ENCODE assay signal across 9 cellular contexts in genomic region chr20:63895202-63895885, GRCh38. TPM values are rescaled to one million over a fixed set of nuclear protein-coding genes. Genes with fewer than 3 reads are reported as not detected.
A peak's percentile ranks its signal among the peaks of the same experiment; 100 is the strongest.
DNase-seq lines count a peak whose midpoint lies in the region; ATAC-seq and TF ChIP-seq lines count a peak whose summit lies in the region.
"Had no signal": no experiment of that assay in that cellular context is flagged by ENCODE, and none has a peak within 500 bp of the region (broad histone marks: within the 10 kb centered on the region; RNA-seq: fewer than 3 reads in every experiment).

No MANE protein-coding gene starts in this region.

- H3K9ac ChIP-seq in DND-41 (ENCODE audit: low read depth, low read length) = peak overlapping the region; percentile 76

- H3K36me3 ChIP-seq in DND-41 (ENCODE audit: insufficient read depth, low read length) (peaks cover 32% of the 10 kb centered on the region), HAP-1 (replicated peaks) (peaks cover 13% of the 10 kb centered on the region), WERI-Rb-1 (no peaks in the 10 kb centered on the region; the same call in none of the 2 replicates), stomach (peaks cover 6 to 20% (median 17%) of the 10 kb centered on the region in 4 donors)

- TF ChIP-seq CTCF in DND-41 (IDR thresholded peaks at IDR 0.05; ENCODE audit: borderline replicate concordance, extremely low read depth, low read length, poor library complexity, severe bottlenecking) = no peak
- no peak for TF ChIP-seq CTCF in WERI-Rb-1 (IDR thresholded peaks at IDR 0.05; ENCODE audit: low read depth, low read length)
- no peak for TF ChIP-seq CTCF in stomach (IDR thresholded peaks at IDR 0.05)

- peaks cover 50% of the 10 kb centered on the region for H3K79me2 ChIP-seq in DND-41 (ENCODE audit: insufficient read depth, low read length)

- no peak for TF ChIP-seq EP300 in stomach (IDR thresholded peaks at IDR 0.05)

- H2AFZ ChIP-seq in DND-41 (ENCODE audit: low read depth, low read length) = 0 out of 2 replicates have a peak overlapping the region, but pooled peaks have one; percentile 1

- peak overlapping the region; percentile 62 for H3K27ac ChIP-seq in DND-41 (ENCODE audit: low read length)
- H3K27ac ChIP-seq in WERI-Rb-1 = peak overlapping the region; percentile 75
- peak overlapping the region; percentile 81 to 95 (median 88) for H3K27ac ChIP-seq in stomach

- peaks cover 52% of the 10 kb centered on the region for H4K20me1 ChIP-seq in DND-41 (ENCODE audit: insufficient read depth, low read length)

- intact Hi-C loops in stomach (cut with DNase I; ENCODE audit: low total_unique reads) = no loop called here

- H3K4me3 ChIP-seq in DND-41 (ENCODE audit: low read depth in 1 of 2, low read length in 2 of 2) = peak overlapping the region; percentile 51 to 60
- H3K4me3 ChIP-seq in HAP-1 = peak overlapping the region; percentile 58
- H3K4me3 ChIP-seq in WERI-Rb-1 (ENCODE audit: low read depth, low read length) = peak overlapping the region; percentile 62
- H3K4me3 ChIP-seq in iPS-11a (ENCODE audit: low read depth, low read length) = peak overlapping the region; percentile 65
- peak overlapping the region; percentile 61 to 73 (median 69) for H3K4me3 ChIP-seq in stomach

- WGBS in stomach, 5 donors = 0 to 1% (median 1%) methylated on average over 17 to 68 of the region's 85 CpGs

- no peak for TF ChIP-seq POLR2A in stomach (IDR thresholded peaks at IDR 0.05)

- no peaks in the 10 kb centered on the region for H3K9me3 ChIP-seq in DND-41 (ENCODE audit: insufficient read depth, low read length, severe bottlenecking)
- no peaks in the 10 kb centered on the region for H3K9me3 ChIP-seq in HAP-1
- no peaks in the 10 kb centered on the region for H3K9me3 ChIP-seq in WERI-Rb-1 (ENCODE audit: severe bottlenecking)
- no peaks in the 10 kb centered on the region for H3K9me3 ChIP-seq in stomach

- in situ Hi-C loops in HAP-1 (cut with MboI; ENCODE audit: low sequenced_read_pairs) = no loop called here

- peaks cover 27% of the 10 kb centered on the region for H3K4me1 ChIP-seq in DND-41 (ENCODE audit: insufficient read depth, low read length)
- H3K4me1 ChIP-seq in HAP-1 = no peaks in the 10 kb centered on the region
- H3K4me1 ChIP-seq in stomach = peaks cover 38 to 60% (median 53%) of the 10 kb centered on the region in 4 donors

- peak; percentile 27; the same call in 2 of the 3 replicates for ATAC-seq in DND-41 (ENCODE audit: insufficient read depth, low read depth)

- no peaks in the 10 kb centered on the region for H3K27me3 ChIP-seq in DND-41 (ENCODE audit: insufficient read depth, low read length, poor library complexity)
- no peaks in the 10 kb centered on the region for H3K27me3 ChIP-seq in HAP-1 (ENCODE audit: low read depth)
- H3K27me3 ChIP-seq in WERI-Rb-1 (ENCODE audit: insufficient read depth, low read depth, severe bottlenecking) = no peaks in the 10 kb centered on the region
- H3K27me3 ChIP-seq in stomach = no peaks in the 10 kb centered on the region

- DNase-seq in DND-41 (no peak), HAP-1 (ENCODE audit: low spot score in 2 of 2) (no peak), WERI-Rb-1 (no peak), stomach (no peak), midbrain (lab: John Stamatoyannopoulos, UW) (no peak), RKO (ENCODE audit: low spot score) (no peak)
- DNase-seq in stimulated activated CD4-positive, alpha-beta T cell treated with anti-CD3 and anti-CD28 coated beads, Interleukin-15, amount 100 ng/mL, for 24 hours = no peak

- H3K4me2 ChIP-seq in DND-41 (ENCODE audit: insufficient read depth, low read length) = peak overlapping the region; percentile 76

RNA-seq across cellular contexts. Expression of gene DNAJC5, which starts 0.4 kb away (rescaled TPM):
- total RNA-seq in stomach = 10 to 100 TPM; 23.7 to 60.1 (median 52.7) TPM
- polyA plus RNA-seq in stomach = 10 to 100 TPM; 23.1 to 26.4 (median 25.6) TPM

RNA-seq across cellular contexts. Expression of gene TPD52L2, which starts 30.3 kb away (rescaled TPM):
- 10 to 100 TPM; 42.0 to 53.1 (median 45.5) TPM for total RNA-seq in stomach
- 10 to 100 TPM; 72.8 to 75.6 (median 73.3) TPM for polyA plus RNA-seq in stomach

RNA-seq across cellular contexts. Expression of gene ABHD16B, which starts 34.0 kb away (rescaled TPM):
- not detected for total RNA-seq in stomach
- polyA plus RNA-seq in stomach = under 1 TPM in 2 of 3 donors, not detected in 1; 0.37 to 0.43 TPM
- total RNA-seq: SK-MEL-5 had no signal
